In genomic region chr2:189700681-189701080, GRCh38 we compare ENCODE assay signal across 7 cellular contexts.
"Had no signal": no experiment of that assay in that cellular context is flagged by ENCODE, and none has a peak within 500 bp of the region (broad histone marks: within the 10 kb centered on the region; RNA-seq: fewer than 3 reads in every experiment).

No MANE protein-coding gene starts in this region.

- ATAC-seq: GM12878 had no signal

- FAIRE-seq: G401.6, GM12878, GM12892, GM18507, GM19239 had no signal

- H3K4me3 ChIP-seq: GM12878 had no signal

- DNase-seq: GDM1, GF-D8 had no signal
